ENCODE assay signal across 11 cellular contexts in the genomic region with DNA sequence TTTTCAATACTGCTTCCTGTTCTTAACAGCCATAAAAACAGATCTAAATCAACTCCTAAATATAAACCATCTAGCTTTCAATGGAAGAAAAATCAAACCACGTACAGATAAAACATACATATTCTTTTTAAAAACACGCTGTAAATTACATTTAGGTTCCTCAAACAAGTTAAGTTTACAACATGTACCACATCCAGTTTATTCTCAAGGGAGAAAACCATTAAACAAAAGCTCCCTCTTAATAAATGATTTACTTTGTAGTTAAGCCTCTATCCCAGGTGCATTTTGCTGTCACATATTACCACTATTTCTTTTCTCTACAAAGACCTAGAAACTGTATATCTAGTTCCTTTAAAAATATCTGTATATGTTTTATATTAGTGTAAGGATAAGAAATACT. TPM values are rescaled to one million over a fixed set of nuclear protein-coding genes. Genes with fewer than 3 reads are reported as not detected.
DNase-seq lines count a peak whose midpoint lies in the region; ATAC-seq and TF ChIP-seq lines count a peak whose summit lies in the region.
"Had no signal": no experiment of that assay in that cellular context is flagged by ENCODE, and none has a peak within 500 bp of the region (broad histone marks: within the 10 kb centered on the region; RNA-seq: fewer than 3 reads in every experiment).

No MANE protein-coding gene starts in this region.

- DNase-seq in CD14-positive monocyte (ENCODE audit: low spot score): no peak
- DNase-seq in chondrocyte (ENCODE audit: low spot score): no peak
- DNase-seq in naive thymus-derived CD8-positive, alpha-beta T cell: no peak
- DNase-seq in ureter (ENCODE audit: low spot score): no peak
- no peak for DNase-seq in activated CD8-positive, alpha-beta memory T cell treated with anti-CD3 and anti-CD28 coated beads, Interleukin-2, amount 50 U/mL, for 48 hours
- DNase-seq in activated CD4-positive, alpha-beta T cell treated with anti-CD3 and anti-CD28 coated beads for 36 hours: no peak
- no peak for DNase-seq in Right ventricle myocardium superior
- DNase-seq: NCI-H1092; stimulated activated CD4-positive, alpha-beta T cell treated with anti-CD3 and anti-CD28 coated beads, Interleukin-12 subunit alpha, Interleukin-12 subunit beta, amount 100 ng/mL, for 4 hours; T-helper 1 cell had no signal

- POLR2A ChIA-PET in naive thymus-derived CD8-positive, alpha-beta T cell (lab: Charles Lee): interaction anchor here (1.9 kb wide), 1 partner anchor 35 kb away, joined by 4 read pairs; the partner anchor contains the start of gene RIOX1
- POLR2A ChIA-PET in activated CD4-positive, alpha-beta T cell treated with anti-CD3 and anti-CD28 coated beads for 36 hours (lab: Charles Lee): interaction anchor here (0.7 kb wide), 1 partner anchor 13 kb away, joined by 3 read pairs; no protein-coding TSS in a partner anchor

- H3K36me3 Mint-ChIP-seq in CD14-positive monocyte (peaks cover 9 to 23% of the 10 kb centered on the region in 2 donors), IgD-negative memory B cell (peaks cover 4% of the 10 kb centered on the region), chondrocyte (ENCODE audit: low read depth) (peaks cover 1% of the 10 kb centered on the region)
- peaks cover 0 to 3% (median under 1%) of the 10 kb centered on the region in 3 donors for H3K36me3 Mint-ChIP-seq in naive thymus-derived CD8-positive, alpha-beta T cell
- peaks cover 3% of the 10 kb centered on the region for H3K36me3 Mint-ChIP-seq in activated CD4-positive, alpha-beta T cell treated with anti-CD3 and anti-CD28 coated beads for 36 hours (ENCODE audit: low read depth)

- H3K27me3 Mint-ChIP-seq in CD14-positive monocyte (ENCODE audit: low read depth in 3 of 3): peaks cover 0 to 3% (median 0%) of the 10 kb centered on the region in 3 donors
- no peaks in the 10 kb centered on the region for H3K27me3 Mint-ChIP-seq in IgD-negative memory B cell
- no peaks in the 10 kb centered on the region for H3K27me3 Mint-ChIP-seq in chondrocyte (ENCODE audit: low read depth)
- no peaks in the 10 kb centered on the region for H3K27me3 Mint-ChIP-seq in naive thymus-derived CD8-positive, alpha-beta T cell
- no peaks in the 10 kb centered on the region for H3K27me3 Mint-ChIP-seq in activated CD4-positive, alpha-beta T cell treated with anti-CD3 and anti-CD28 coated beads for 36 hours

- H3K9me3 Mint-ChIP-seq in CD14-positive monocyte (peaks cover 0 to 3% (median 0%) of the 10 kb centered on the region in 7 donors), IgD-negative memory B cell (no peaks in the 10 kb centered on the region), chondrocyte (ENCODE audit: low read depth) (no peaks in the 10 kb centered on the region)
- no peaks in the 10 kb centered on the region for H3K9me3 Mint-ChIP-seq in naive thymus-derived CD8-positive, alpha-beta T cell
- no peaks in the 10 kb centered on the region for H3K9me3 Mint-ChIP-seq in activated CD4-positive, alpha-beta T cell treated with anti-CD3 and anti-CD28 coated beads for 36 hours (ENCODE audit: low read depth)

- peaks cover 61% of the 10 kb centered on the region for H3K4me1 Mint-ChIP-seq in CD14-positive monocyte
- peaks cover 30 to 46% (median 35%) of the 10 kb centered on the region in 3 donors for H3K4me1 Mint-ChIP-seq in IgD-negative memory B cell
- peaks cover 51% of the 10 kb centered on the region for H3K4me1 Mint-ChIP-seq in chondrocyte (ENCODE audit: low read depth)
- H3K4me1 Mint-ChIP-seq in naive thymus-derived CD8-positive, alpha-beta T cell: peaks cover 21 to 55% (median 49%) of the 10 kb centered on the region in 4 donors
- peaks cover 46% of the 10 kb centered on the region for H3K4me1 Mint-ChIP-seq in activated CD4-positive, alpha-beta T cell treated with anti-CD3 and anti-CD28 coated beads for 36 hours

- intact Hi-C loops in CD14-positive monocyte (cut with micrococcal nuclease): loop anchor here in 1 of 2 donors (2.0 kb wide), 1 partner anchor 18 kb away; no protein-coding TSS in a partner anchor
- intact Hi-C loops in activated CD4-positive, alpha-beta T cell treated with anti-CD3 and anti-CD28 coated beads for 36 hours (cut with DNase I, micrococcal nuclease): loop anchor here in 1 of 2 experiments (5.0 kb wide), 1 partner anchor 562 kb away; the partner anchor contains the start of genes BBOF1 and ENTPD5
- intact Hi-C loops in Right ventricle myocardium superior (cut with DNase I): no loop called here

- peak overlapping the region; percentile 45 to 76 for H3K4me3 Mint-ChIP-seq in CD14-positive monocyte
- peak overlapping the region in 3 of 4 donors; percentile 69 to 83 (median 74) for H3K4me3 Mint-ChIP-seq in IgD-negative memory B cell
- no peak overlapping the region for H3K4me3 Mint-ChIP-seq in chondrocyte (ENCODE audit: unreplicated experiment)
- H3K4me3 Mint-ChIP-seq in naive thymus-derived CD8-positive, alpha-beta T cell: peak overlapping the region in 8 of 10 donors; percentile 11 to 60 (median 20)
- H3K4me3 Mint-ChIP-seq in activated CD4-positive, alpha-beta T cell treated with anti-CD3 and anti-CD28 coated beads for 36 hours: no peak overlapping the region

- TF ChIP-seq CTCF in CD14-positive monocyte (IDR thresholded peaks at IDR 0.05): no peak
- TF ChIP-seq CTCF in chondrocyte (IDR thresholded peaks at IDR 0.05): no peak

- H3K27ac Mint-ChIP-seq in CD14-positive monocyte (peak overlapping the region; percentile 32 to 89 (median 84)), IgD-negative memory B cell (peak overlapping the region in 1 of 3 donors; percentile 79), chondrocyte (ENCODE audit: unreplicated experiment) (peak overlapping the region; percentile 66)
- peak overlapping the region in 4 of 10 donors; percentile 42 to 75 (median 63) for H3K27ac Mint-ChIP-seq in naive thymus-derived CD8-positive, alpha-beta T cell
- no peak overlapping the region for H3K27ac Mint-ChIP-seq in activated CD4-positive, alpha-beta T cell treated with anti-CD3 and anti-CD28 coated beads for 36 hours

- CTCF ChIA-PET in activated CD4-positive, alpha-beta T cell treated with anti-CD3 and anti-CD28 coated beads for 36 hours (lab: Charles Lee): interaction anchor here (0.6 to 1.9 kb wide), 8 partner anchors 8 to 834 kb away, joined by 3 to 9 read pairs (median 4); no protein-coding TSS in a partner anchor

- ATAC-seq in naive thymus-derived CD8-positive, alpha-beta T cell: no peak
- no peak for ATAC-seq in activated CD4-positive, alpha-beta T cell treated with anti-CD3 and anti-CD28 coated beads for 36 hours
- ATAC-seq in Right ventricle myocardium superior (ENCODE audit: poor library complexity): no peak

RNA-seq across cellular contexts. Expression of gene NUMB, which starts 3.1 kb away (rescaled TPM):
- polyA plus RNA-seq in CD14-positive monocyte (100 to 1,000 TPM in 1 of 2 donors, 10 to 100 TPM in 1; 83.4 to 126 TPM), IgD-negative memory B cell (58.3 TPM)
- total RNA-seq in chondrocyte (59.2 to 60.9 TPM (median 60.7 TPM) in 3 replicates), ureter (83.7 TPM), Right ventricle myocardium superior (37.2 TPM)
- 10 to 100 TPM; 46.8 to 51.2 TPM for total RNA-seq in naive thymus-derived CD8-positive, alpha-beta T cell
- polyA plus RNA-seq in naive thymus-derived CD8-positive, alpha-beta T cell: 10 to 100 TPM; 24.5 to 34.7 (median 30.6) TPM
- 10 to 100 TPM; 35.7 to 54.9 TPM for total RNA-seq in activated CD4-positive, alpha-beta T cell treated with anti-CD3 and anti-CD28 coated beads for 36 hours

RNA-seq across cellular contexts. Expression of gene RIOX1, which starts 35.4 kb away (rescaled TPM):
- 1 to 10 TPM; 5.4 to 6.6 TPM for polyA plus RNA-seq in CD14-positive monocyte
- 20.8 TPM for polyA plus RNA-seq in IgD-negative memory B cell
- 12.4 to 13.1 TPM (median 12.9 TPM) in 3 replicates for total RNA-seq in chondrocyte
- total RNA-seq in naive thymus-derived CD8-positive, alpha-beta T cell: 10 to 100 TPM; 36.1 to 38.2 TPM
- polyA plus RNA-seq in naive thymus-derived CD8-positive, alpha-beta T cell: 10 to 100 TPM; 26.4 to 35.9 (median 29.4) TPM
- total RNA-seq in ureter: 13.5 TPM
- total RNA-seq in activated CD4-positive, alpha-beta T cell treated with anti-CD3 and anti-CD28 coated beads for 36 hours: 10 to 100 TPM; 12.8 to 12.9 TPM
- total RNA-seq in Right ventricle myocardium superior: 7.1 TPM

Comparison
In these comparisons a context has a peak if more than half of its experiments do, and no peak if none do; other contexts are left out.
1. H3K4me3 Mint-ChIP-seq: peak in CD14-positive monocyte (2 of 2), IgD-negative memory B cell (3 of 4) and naive thymus-derived CD8-positive, alpha-beta T cell (8 of 10); none in chondrocyte (single experiment) and activated CD4-positive, alpha-beta T cell treated with anti-CD3 and anti-CD28 coated beads for 36 hours (single experiment).